Comparison of ENCODE assay signal across 8 cellular contexts in the genomic region with DNA sequence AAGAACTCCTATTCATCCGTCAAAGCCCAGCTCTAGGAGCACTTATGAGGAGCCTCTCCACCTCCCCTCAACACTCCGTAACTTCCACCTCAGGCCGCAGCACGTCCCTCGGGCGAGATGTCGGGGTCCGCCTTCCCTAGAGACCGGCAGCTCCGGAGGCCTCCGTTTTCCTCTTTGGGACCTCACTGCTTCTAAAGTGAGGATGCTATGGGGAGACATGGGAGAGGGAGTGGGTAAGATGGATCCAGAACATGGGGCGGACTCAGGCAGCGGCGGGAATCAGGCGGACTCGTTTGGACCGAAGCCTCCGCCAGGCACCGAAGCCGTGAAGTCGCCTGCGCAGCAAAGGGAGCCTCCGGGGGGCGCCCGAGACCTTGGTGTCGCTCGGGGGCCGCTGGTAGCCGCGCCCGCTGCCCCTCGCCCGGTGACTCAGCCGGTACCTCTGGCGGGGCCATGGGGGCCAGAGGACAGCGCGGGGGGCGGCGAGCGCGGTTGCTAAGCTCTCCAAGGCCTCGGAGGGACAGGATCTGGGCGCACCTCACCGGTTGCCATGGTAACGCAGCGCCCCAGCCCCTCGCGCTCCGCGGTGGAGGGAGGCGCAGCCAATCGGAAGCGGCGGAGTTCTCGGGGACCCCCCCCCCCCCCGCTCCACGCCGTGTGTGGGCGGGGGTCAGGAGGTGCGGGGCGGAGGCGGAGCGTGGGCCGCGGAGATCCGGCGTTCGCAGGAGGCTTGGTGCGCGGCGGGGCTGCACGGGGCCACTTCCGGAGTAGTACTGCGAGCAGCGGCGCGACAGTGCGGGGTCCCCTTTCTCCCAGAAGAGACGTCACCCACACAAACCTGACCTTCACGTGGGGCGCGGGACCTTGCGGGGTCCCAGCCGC. TPM values are rescaled to one million over a fixed set of nuclear protein-coding genes. Genes with fewer than 3 reads are reported as not detected.
DNase-seq lines count a peak whose midpoint lies in the region; ATAC-seq and TF ChIP-seq lines count a peak whose summit lies in the region.

No MANE protein-coding gene starts in this region.

- peak; percentile 78 for TF ChIP-seq CTCF in endodermal cell (conservative IDR thresholded peaks at IDR 0.05)
- TF ChIP-seq CTCF in mucosa of descending colon (IDR thresholded peaks at IDR 0.05): peak; percentile 30

- H3K9ac ChIP-seq in endodermal cell (ENCODE audit: extremely low read depth, low read length, poor library complexity, severe bottlenecking): no peak overlapping the region

- no peak overlapping the region for H3K27ac ChIP-seq in endodermal cell (ENCODE audit: low read depth, low read length)

- H3K36me3 ChIP-seq in endodermal cell (ENCODE audit: control insufficient read depth, insufficient read depth, low read length): no peaks in the 10 kb centered on the region
- no peaks in the 10 kb centered on the region for H3K36me3 ChIP-seq in mucosa of descending colon (ENCODE audit: low read depth)

- peaks cover 8% of the 10 kb centered on the region for H3K36me3 Mint-ChIP-seq in activated CD8-positive, alpha-beta memory T cell treated with anti-CD3 and anti-CD28 coated beads, Interleukin-2, amount 10 ng/mL, durations not matched to agents 7 days and 5 days
- H3K36me3 Mint-ChIP-seq in endodermal cell (ENCODE audit: low read depth): no peaks in the 10 kb centered on the region
- H3K36me3 Mint-ChIP-seq in stimulated activated effector memory CD8-positive, alpha-beta T cell treated with anti-CD3 and anti-CD28 coated beads, Interleukin-12 subunit alpha, Interleukin-12 subunit beta, amount 100 ng/mL, for 72 hours: peaks cover 47% of the 10 kb centered on the region

- H3K4me3 ChIP-seq in endodermal cell (ENCODE audit: low read length): peak overlapping the region; percentile 29
- no peak overlapping the region for H3K4me3 ChIP-seq in mucosa of descending colon

- DNase-seq in NCI-H1092 treated with DMSO at 0.1 percent for 48 hours (lab: John Stamatoyannopoulos, UW) (peak; percentile 32), NCI-H1092 (lab: John Stamatoyannopoulos, UW) (no peak), NCI-H510A treated with DMSO at 0.1 percent for 48 hours (lab: John Stamatoyannopoulos, UW) (peak; percentile 18), endodermal cell (peak; percentile 95), mucosa of descending colon (peak; percentile 80 to 86 (median 82))
- peak; percentile 89 for DNase-seq in activated CD8-positive, alpha-beta memory T cell treated with anti-CD3 and anti-CD28 coated beads, Interleukin-2, amount 10 ng/mL, durations not matched to agents 7 days and 5 days
- DNase-seq in stimulated activated effector memory CD8-positive, alpha-beta T cell treated with anti-CD3 and anti-CD28 coated beads, Interleukin-12 subunit alpha, Interleukin-12 subunit beta, amount 100 ng/mL, for 72 hours (ENCODE audit: low spot score in 2 of 2): peak; percentile 80 to 92

- peak overlapping the region; percentile 86 for H3K27ac Mint-ChIP-seq in activated CD8-positive, alpha-beta memory T cell treated with anti-CD3 and anti-CD28 coated beads, Interleukin-2, amount 10 ng/mL, durations not matched to agents 7 days and 5 days
- H3K27ac Mint-ChIP-seq in endodermal cell: no peak overlapping the region
- H3K27ac Mint-ChIP-seq in stimulated activated effector memory CD8-positive, alpha-beta T cell treated with anti-CD3 and anti-CD28 coated beads, Interleukin-12 subunit alpha, Interleukin-12 subunit beta, amount 100 ng/mL, for 72 hours: peak overlapping the region; percentile 86

- intact Hi-C loops in mucosa of descending colon (cut with DNase I, micrococcal nuclease): loop anchor here in 1 of 2 donors (10.0 kb wide), 1 partner anchor 231 kb away; no protein-coding TSS in a partner anchor

- ATAC-seq in activated CD8-positive, alpha-beta memory T cell treated with anti-CD3 and anti-CD28 coated beads, Interleukin-2, amount 10 ng/mL, durations not matched to agents 7 days and 5 days: peak; percentile 29
- ATAC-seq in mucosa of descending colon: peak; percentile 3
- peak; percentile 41 for ATAC-seq in stimulated activated effector memory CD8-positive, alpha-beta T cell treated with anti-CD3 and anti-CD28 coated beads, Interleukin-12 subunit alpha, Interleukin-12 subunit beta, amount 100 ng/mL, for 72 hours
- no peak for ATAC-seq in HG02759 (IDR thresholded peaks at IDR 0.05; ENCODE audit: unreplicated experiment)

- H3K9me3 Mint-ChIP-seq in activated CD8-positive, alpha-beta memory T cell treated with anti-CD3 and anti-CD28 coated beads, Interleukin-2, amount 10 ng/mL, durations not matched to agents 7 days and 5 days (ENCODE audit: low read depth): no peaks in the 10 kb centered on the region
- peaks cover 5% of the 10 kb centered on the region for H3K9me3 Mint-ChIP-seq in endodermal cell
- H3K9me3 Mint-ChIP-seq in stimulated activated effector memory CD8-positive, alpha-beta T cell treated with anti-CD3 and anti-CD28 coated beads, Interleukin-12 subunit alpha, Interleukin-12 subunit beta, amount 100 ng/mL, for 72 hours: no peaks in the 10 kb centered on the region

- no peaks in the 10 kb centered on the region for H3K4me1 ChIP-seq in endodermal cell (ENCODE audit: control insufficient read depth, insufficient read depth, low read length)
- peaks cover 51% of the 10 kb centered on the region for H3K4me1 ChIP-seq in mucosa of descending colon (ENCODE audit: low read depth)

- WGBS in endodermal cell (ENCODE audit: insufficient coverage in 1 of 2, insufficient read length in 1 of 2), 2 experiments: 3 to 11% methylated on average over 13 to 83 of the region's 84 CpGs

- CTCF ChIA-PET in activated CD8-positive, alpha-beta memory T cell treated with anti-CD3 and anti-CD28 coated beads, Interleukin-2, amount 10 ng/mL, durations not matched to agents 7 days and 5 days (lab: Charles Lee): interaction anchor here (0.6 to 13.6 kb wide), 29 partner anchors 11 to 404 kb away, joined by 3 to 401 read pairs (median 3); a partner anchor contains a TSS

- peaks cover 29% of the 10 kb centered on the region for H3K4me1 Mint-ChIP-seq in activated CD8-positive, alpha-beta memory T cell treated with anti-CD3 and anti-CD28 coated beads, Interleukin-2, amount 10 ng/mL, durations not matched to agents 7 days and 5 days
- peaks cover 7% of the 10 kb centered on the region for H3K4me1 Mint-ChIP-seq in endodermal cell
- H3K4me1 Mint-ChIP-seq in stimulated activated effector memory CD8-positive, alpha-beta T cell treated with anti-CD3 and anti-CD28 coated beads, Interleukin-12 subunit alpha, Interleukin-12 subunit beta, amount 100 ng/mL, for 72 hours: peaks cover 31% of the 10 kb centered on the region

- peaks cover 12% of the 10 kb centered on the region for H3K27me3 Mint-ChIP-seq in activated CD8-positive, alpha-beta memory T cell treated with anti-CD3 and anti-CD28 coated beads, Interleukin-2, amount 10 ng/mL, durations not matched to agents 7 days and 5 days
- H3K27me3 Mint-ChIP-seq in endodermal cell (ENCODE audit: insufficient read depth): peaks cover 66% of the 10 kb centered on the region

- no peaks in the 10 kb centered on the region for H3K9me3 ChIP-seq in endodermal cell (ENCODE audit: control insufficient read depth, low read length)
- no peaks in the 10 kb centered on the region for H3K9me3 ChIP-seq in mucosa of descending colon

- H3K4me3 Mint-ChIP-seq in activated CD8-positive, alpha-beta memory T cell treated with anti-CD3 and anti-CD28 coated beads, Interleukin-2, amount 10 ng/mL, durations not matched to agents 7 days and 5 days: peak overlapping the region; percentile 74
- peak overlapping the region; percentile 34 for H3K4me3 Mint-ChIP-seq in endodermal cell
- peak overlapping the region; percentile 74 for H3K4me3 Mint-ChIP-seq in stimulated activated effector memory CD8-positive, alpha-beta T cell treated with anti-CD3 and anti-CD28 coated beads, Interleukin-12 subunit alpha, Interleukin-12 subunit beta, amount 100 ng/mL, for 72 hours

- peaks cover 78% of the 10 kb centered on the region for H3K27me3 ChIP-seq in endodermal cell (ENCODE audit: control insufficient read depth, insufficient read depth, low read length, poor library complexity, severe bottlenecking)

RNA-seq across cellular contexts. Expression of a gene that starts 1.3 kb away (rescaled TPM):
- 100 to 1,000 TPM in 1 of 2 experiments, 10 to 100 TPM in 1; 88.5 to 122 TPM for total RNA-seq in activated CD8-positive, alpha-beta memory T cell treated with anti-CD3 and anti-CD28 coated beads, Interleukin-2, amount 10 ng/mL, durations not matched to agents 7 days and 5 days
- total RNA-seq in endodermal cell (under 1 TPM; 0.13 to 0.57 TPM), mucosa of descending colon (10 to 100 TPM in 2 of 3 donors, 1 to 10 TPM in 1; 6.0 to 28.9 (median 13.5) TPM)
- 0.64 TPM for polyA plus RNA-seq in endodermal cell (2013, experiment 1 of 2)
- 0.21 TPM for polyA plus RNA-seq in endodermal cell (2013, experiment 2 of 2)

RNA-seq across cellular contexts. Expression of a gene that starts 11.8 kb away (rescaled TPM):
- total RNA-seq in activated CD8-positive, alpha-beta memory T cell treated with anti-CD3 and anti-CD28 coated beads, Interleukin-2, amount 10 ng/mL, durations not matched to agents 7 days and 5 days: 10 to 100 TPM; 31.7 to 42.2 TPM
- 10 to 100 TPM; 19.8 to 27.5 TPM for total RNA-seq in endodermal cell
- polyA plus RNA-seq in endodermal cell (2013, experiment 1 of 2): 24.3 TPM
- polyA plus RNA-seq in endodermal cell (2013, experiment 2 of 2): 24.8 TPM
- 10 to 100 TPM; 25.3 to 35.5 (median 33.0) TPM for total RNA-seq in mucosa of descending colon

RNA-seq across cellular contexts. Expression of a gene that starts 23.7 kb away (rescaled TPM):
- 10 to 100 TPM; 29.2 to 37.5 TPM for total RNA-seq in activated CD8-positive, alpha-beta memory T cell treated with anti-CD3 and anti-CD28 coated beads, Interleukin-2, amount 10 ng/mL, durations not matched to agents 7 days and 5 days
- total RNA-seq in endodermal cell: 10 to 100 TPM; 31.1 to 48.3 TPM
- 34.4 TPM for polyA plus RNA-seq in endodermal cell (2013, experiment 1 of 2)
- 26.5 TPM for polyA plus RNA-seq in endodermal cell (2013, experiment 2 of 2)
- total RNA-seq in mucosa of descending colon: 10 to 100 TPM; 33.1 to 43.7 (median 42.2) TPM

RNA-seq across cellular contexts. Expression of a gene that starts 28.5 kb away (rescaled TPM):
- total RNA-seq in activated CD8-positive, alpha-beta memory T cell treated with anti-CD3 and anti-CD28 coated beads, Interleukin-2, amount 10 ng/mL, durations not matched to agents 7 days and 5 days: under 1 TPM; 0.09 to 0.45 TPM
- total RNA-seq in endodermal cell: 10 to 100 TPM; 18.2 to 19.6 TPM
- polyA plus RNA-seq in endodermal cell (2013, experiment 1 of 2): 5.4 TPM
- polyA plus RNA-seq in endodermal cell (2013, experiment 2 of 2): 7.7 TPM
- under 1 TPM; 0.14 to 0.47 (median 0.43) TPM for total RNA-seq in mucosa of descending colon

Comparison
In these comparisons a context has a peak if more than half of its experiments do, and no peak if none do; other contexts are left out.
1. RNA of a gene that starts 1.3 kb away (total RNA-seq): 88.5 to 122 TPM in activated CD8-positive, alpha-beta memory T cell treated with anti-CD3 and anti-CD28 coated beads, Interleukin-2, amount 10 ng/mL, durations not matched to agents 7 days and 5 days and 6.0 to 28.9 TPM in mucosa of descending colon; 0.13 to 0.57 TPM in endodermal cell; every median in the first group is over 4 times any median in the second.
2. Peak in every context shown above with its lines, with median percentiles within 50 percentile points of each other: H3K4me3 Mint-ChIP-seq.